In the genomic region with DNA sequence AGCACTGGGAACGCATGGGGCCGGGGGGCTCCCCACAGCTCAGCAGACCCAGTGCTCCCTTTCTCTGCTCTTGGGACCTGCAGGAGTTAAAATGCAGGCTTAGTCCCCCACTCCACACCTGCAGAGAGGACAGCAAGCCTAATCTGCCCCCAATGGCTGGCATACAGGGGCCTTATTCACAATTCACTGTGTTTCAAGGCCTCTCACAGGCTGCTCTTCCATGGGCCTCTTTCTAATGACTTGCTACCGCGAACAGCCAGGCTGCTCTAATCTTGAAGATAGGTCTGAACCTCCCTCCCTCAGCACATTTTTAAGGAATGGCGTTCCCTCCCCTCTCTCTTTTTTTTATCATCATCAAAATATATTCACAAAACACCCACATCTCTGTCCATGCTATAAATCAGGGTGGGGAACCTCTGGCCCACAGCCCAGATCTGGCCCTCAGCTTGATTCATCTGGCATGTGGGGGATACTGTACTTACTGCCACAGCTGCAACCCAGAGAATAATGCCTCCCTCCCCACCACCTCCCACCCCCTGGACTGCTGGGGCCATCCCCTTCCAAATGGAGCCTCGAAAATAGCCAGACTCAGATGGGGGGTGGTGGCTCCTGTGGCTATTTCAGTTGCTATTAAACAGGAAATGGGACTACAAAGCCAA, we compare ENCODE assay signal across 1 cellular context.
TF ChIP-seq lines count a peak whose summit lies in the region.

No MANE protein-coding gene starts in this region.

TF ChIP-seq in GM23338, 12 proteins besides CTCF, POLR2A, EP300 and RAD21 (continued from another document):
- TF ChIP-seq, protein P1, sequence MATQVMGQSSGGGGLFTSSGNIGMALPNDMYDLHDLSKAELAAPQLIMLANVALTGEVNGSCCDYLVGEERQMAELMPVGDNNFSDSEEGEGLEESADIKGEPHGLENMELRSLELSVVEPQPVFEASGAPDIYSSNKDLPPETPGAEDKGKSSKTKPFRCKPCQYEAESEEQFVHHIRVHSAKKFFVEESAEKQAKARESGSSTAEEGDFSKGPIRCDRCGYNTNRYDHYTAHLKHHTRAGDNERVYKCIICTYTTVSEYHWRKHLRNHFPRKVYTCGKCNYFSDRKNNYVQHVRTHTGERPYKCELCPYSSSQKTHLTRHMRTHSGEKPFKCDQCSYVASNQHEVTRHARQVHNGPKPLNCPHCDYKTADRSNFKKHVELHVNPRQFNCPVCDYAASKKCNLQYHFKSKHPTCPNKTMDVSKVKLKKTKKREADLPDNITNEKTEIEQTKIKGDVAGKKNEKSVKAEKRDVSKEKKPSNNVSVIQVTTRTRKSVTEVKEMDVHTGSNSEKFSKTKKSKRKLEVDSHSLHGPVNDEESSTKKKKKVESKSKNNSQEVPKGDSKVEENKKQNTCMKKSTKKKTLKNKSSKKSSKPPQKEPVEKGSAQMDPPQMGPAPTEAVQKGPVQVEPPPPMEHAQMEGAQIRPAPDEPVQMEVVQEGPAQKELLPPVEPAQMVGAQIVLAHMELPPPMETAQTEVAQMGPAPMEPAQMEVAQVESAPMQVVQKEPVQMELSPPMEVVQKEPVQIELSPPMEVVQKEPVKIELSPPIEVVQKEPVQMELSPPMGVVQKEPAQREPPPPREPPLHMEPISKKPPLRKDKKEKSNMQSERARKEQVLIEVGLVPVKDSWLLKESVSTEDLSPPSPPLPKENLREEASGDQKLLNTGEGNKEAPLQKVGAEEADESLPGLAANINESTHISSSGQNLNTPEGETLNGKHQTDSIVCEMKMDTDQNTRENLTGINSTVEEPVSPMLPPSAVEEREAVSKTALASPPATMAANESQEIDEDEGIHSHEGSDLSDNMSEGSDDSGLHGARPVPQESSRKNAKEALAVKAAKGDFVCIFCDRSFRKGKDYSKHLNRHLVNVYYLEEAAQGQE (IDR thresholded peaks at IDR 0.05; ENCODE audit: unreplicated experiment), result no peak
- TF ChIP-seq POLR2AphosphoS5 (IDR thresholded peaks at IDR 0.05; ENCODE audit: low read depth) (no peak), ZNF114 (CRISPR knock-in tag; IDR thresholded peaks at IDR 0.05) (no peak), EZH2 (IDR thresholded peaks at IDR 0.05; ENCODE audit: low read depth, unreplicated experiment) (no peak), NANOG (IDR thresholded peaks at IDR 0.05; ENCODE audit: borderline replicate concordance) (no peak), CREB1 (CRISPR knock-in tag; IDR thresholded peaks at IDR 0.05; ENCODE audit: low read depth) (no peak), STAT1 (IDR thresholded peaks at IDR 0.05; ENCODE audit: unreplicated experiment) (no peak), ZNF331 (CRISPR knock-in tag; IDR thresholded peaks at IDR 0.05; ENCODE audit: low read depth) (no peak)
- TF ChIP-seq, protein P2, sequence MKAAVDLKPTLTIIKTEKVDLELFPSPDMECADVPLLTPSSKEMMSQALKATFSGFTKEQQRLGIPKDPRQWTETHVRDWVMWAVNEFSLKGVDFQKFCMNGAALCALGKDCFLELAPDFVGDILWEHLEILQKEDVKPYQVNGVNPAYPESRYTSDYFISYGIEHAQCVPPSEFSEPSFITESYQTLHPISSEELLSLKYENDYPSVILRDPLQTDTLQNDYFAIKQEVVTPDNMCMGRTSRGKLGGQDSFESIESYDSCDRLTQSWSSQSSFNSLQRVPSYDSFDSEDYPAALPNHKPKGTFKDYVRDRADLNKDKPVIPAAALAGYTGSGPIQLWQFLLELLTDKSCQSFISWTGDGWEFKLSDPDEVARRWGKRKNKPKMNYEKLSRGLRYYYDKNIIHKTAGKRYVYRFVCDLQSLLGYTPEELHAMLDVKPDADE (IDR thresholded peaks at IDR 0.05), result no peak
- TF ChIP-seq, protein P3, sequence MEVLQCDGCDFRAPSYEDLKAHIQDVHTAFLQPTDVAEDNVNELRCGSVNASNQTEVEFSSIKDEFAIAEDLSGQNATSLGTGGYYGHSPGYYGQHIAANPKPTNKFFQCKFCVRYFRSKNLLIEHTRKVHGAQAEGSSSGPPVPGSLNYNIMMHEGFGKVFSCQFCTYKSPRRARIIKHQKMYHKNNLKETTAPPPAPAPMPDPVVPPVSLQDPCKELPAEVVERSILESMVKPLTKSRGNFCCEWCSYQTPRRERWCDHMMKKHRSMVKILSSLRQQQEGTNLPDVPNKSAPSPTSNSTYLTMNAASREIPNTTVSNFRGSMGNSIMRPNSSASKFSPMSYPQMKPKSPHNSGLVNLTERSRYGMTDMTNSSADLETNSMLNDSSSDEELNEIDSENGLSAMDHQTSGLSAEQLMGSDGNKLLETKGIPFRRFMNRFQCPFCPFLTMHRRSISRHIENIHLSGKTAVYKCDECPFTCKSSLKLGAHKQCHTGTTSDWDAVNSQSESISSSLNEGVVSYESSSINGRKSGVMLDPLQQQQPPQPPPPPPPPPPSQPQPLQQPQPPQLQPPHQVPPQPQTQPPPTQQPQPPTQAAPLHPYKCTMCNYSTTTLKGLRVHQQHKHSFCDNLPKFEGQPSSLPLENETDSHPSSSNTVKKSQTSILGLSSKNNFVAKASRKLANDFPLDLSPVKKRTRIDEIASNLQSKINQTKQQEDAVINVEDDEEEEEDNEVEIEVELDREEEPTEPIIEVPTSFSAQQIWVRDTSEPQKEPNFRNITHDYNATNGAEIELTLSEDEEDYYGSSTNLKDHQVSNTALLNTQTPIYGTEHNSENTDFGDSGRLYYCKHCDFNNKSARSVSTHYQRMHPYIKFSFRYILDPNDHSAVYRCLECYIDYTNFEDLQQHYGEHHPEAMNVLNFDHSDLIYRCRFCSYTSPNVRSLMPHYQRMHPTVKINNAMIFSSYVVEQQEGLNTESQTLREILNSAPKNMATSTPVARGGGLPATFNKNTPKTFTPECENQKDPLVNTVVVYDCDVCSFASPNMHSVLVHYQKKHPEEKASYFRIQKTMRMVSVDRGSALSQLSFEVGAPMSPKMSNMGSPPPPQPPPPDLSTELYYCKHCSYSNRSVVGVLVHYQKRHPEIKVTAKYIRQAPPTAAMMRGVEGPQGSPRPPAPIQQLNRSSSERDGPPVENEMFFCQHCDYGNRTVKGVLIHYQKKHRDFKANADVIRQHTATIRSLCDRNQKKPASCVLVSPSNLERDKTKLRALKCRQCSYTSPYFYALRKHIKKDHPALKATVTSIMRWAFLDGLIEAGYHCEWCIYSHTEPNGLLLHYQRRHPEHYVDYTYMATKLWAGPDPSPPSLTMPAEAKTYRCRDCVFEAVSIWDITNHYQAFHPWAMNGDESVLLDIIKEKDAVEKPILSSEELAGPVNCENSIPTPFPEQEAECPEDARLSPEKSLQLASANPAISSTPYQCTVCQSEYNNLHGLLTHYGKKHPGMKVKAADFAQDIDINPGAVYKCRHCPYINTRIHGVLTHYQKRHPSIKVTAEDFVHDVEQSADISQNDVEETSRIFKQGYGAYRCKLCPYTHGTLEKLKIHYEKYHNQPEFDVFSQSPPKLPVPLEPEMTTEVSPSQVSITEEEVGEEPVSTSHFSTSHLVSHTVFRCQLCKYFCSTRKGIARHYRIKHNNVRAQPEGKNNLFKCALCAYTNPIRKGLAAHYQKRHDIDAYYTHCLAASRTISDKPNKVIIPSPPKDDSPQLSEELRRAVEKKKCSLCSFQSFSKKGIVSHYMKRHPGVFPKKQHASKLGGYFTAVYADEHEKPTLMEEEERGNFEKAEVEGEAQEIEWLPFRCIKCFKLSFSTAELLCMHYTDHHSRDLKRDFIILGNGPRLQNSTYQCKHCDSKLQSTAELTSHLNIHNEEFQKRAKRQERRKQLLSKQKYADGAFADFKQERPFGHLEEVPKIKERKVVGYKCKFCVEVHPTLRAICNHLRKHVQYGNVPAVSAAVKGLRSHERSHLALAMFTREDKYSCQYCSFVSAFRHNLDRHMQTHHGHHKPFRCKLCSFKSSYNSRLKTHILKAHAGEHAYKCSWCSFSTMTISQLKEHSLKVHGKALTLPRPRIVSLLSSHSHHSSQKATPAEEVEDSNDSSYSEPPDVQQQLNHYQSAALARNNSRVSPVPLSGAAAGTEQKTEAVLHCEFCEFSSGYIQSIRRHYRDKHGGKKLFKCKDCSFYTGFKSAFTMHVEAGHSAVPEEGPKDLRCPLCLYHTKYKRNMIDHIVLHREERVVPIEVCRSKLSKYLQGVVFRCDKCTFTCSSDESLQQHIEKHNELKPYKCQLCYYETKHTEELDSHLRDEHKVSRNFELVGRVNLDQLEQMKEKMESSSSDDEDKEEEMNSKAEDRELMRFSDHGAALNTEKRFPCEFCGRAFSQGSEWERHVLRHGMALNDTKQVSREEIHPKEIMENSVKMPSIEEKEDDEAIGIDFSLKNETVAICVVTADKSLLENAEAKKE (CRISPR knock-in tag; IDR thresholded peaks at IDR 0.05), result no peak
